1 cellular context compared by ENCODE assay signal in the genomic region with DNA sequence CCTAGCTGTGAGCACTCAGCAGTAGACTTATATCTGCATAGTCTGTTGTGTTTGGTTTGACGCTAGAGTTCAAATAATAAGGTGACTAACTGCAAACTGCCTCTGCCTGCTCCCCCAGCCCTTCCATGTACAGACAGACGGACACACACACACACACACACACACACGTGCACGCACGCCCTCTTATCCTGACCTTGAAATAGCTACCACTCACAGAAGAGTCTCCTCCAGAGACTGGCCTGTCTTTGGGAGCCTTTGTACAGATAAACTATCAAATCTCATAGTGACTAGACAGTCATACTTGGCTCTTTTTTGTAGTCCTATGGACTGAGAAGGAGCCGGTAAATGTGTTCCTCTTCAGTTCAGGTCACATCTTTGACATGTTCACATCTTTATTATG.
TF ChIP-seq lines count a peak whose summit lies in the region.

No MANE protein-coding gene starts in this region.

TF ChIP-seq in K562, 482 proteins besides CTCF, POLR2A, EP300 and RAD21 (continued from another document):
- TF ChIP-seq, protein P1, sequence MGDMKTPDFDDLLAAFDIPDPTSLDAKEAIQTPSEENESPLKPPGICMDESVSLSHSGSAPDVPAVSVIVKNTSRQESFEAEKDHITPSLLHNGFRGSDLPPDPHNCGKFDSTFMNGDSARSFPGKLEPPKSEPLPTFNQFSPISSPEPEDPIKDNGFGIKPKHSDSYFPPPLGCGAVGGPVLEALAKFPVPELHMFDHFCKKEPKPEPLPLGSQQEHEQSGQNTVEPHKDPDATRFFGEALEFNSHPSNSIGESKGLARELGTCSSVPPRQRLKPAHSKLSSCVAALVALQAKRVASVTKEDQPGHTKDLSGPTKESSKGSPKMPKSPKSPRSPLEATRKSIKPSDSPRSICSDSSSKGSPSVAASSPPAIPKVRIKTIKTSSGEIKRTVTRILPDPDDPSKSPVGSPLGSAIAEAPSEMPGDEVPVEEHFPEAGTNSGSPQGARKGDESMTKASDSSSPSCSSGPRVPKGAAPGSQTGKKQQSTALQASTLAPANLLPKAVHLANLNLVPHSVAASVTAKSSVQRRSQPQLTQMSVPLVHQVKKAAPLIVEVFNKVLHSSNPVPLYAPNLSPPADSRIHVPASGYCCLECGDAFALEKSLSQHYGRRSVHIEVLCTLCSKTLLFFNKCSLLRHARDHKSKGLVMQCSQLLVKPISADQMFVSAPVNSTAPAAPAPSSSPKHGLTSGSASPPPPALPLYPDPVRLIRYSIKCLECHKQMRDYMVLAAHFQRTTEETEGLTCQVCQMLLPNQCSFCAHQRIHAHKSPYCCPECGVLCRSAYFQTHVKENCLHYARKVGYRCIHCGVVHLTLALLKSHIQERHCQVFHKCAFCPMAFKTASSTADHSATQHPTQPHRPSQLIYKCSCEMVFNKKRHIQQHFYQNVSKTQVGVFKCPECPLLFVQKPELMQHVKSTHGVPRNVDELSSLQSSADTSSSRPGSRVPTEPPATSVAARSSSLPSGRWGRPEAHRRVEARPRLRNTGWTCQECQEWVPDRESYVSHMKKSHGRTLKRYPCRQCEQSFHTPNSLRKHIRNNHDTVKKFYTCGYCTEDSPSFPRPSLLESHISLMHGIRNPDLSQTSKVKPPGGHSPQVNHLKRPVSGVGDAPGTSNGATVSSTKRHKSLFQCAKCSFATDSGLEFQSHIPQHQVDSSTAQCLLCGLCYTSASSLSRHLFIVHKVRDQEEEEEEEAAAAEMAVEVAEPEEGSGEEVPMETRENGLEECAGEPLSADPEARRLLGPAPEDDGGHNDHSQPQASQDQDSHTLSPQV (IDR thresholded peaks at IDR 0.05) = 0 out of 2 replicates have a peak, but pooled peaks have one; percentile 14
- TF ChIP-seq SLC30A9 (CRISPR knock-in tag; IDR thresholded peaks at IDR 0.05) = no peak
- no peak for TF ChIP-seq ZNF12 (CRISPR knock-in tag; IDR thresholded peaks at IDR 0.05)
TF ChIP-seq in K562: peak in this region for 11.
